Comparison of ENCODE assay signal across 1 cellular context in genomic region chr2:27139310-27139709, GRCh38.
TF ChIP-seq lines count a peak whose summit lies in the region.

PRR30 (minus strand) TSS chr2:27139410; CDS start chr2:27138329, 1,081 bp downstream.

TF ChIP-seq in GM23338, 12 proteins besides CTCF, POLR2A, EP300 and RAD21 (continued from another document):
- no peak for TF ChIP-seq ZNF462 (CRISPR knock-in tag; IDR thresholded peaks at IDR 0.05)
